ENCODE assay signal across 18 cellular contexts in the genomic region with DNA sequence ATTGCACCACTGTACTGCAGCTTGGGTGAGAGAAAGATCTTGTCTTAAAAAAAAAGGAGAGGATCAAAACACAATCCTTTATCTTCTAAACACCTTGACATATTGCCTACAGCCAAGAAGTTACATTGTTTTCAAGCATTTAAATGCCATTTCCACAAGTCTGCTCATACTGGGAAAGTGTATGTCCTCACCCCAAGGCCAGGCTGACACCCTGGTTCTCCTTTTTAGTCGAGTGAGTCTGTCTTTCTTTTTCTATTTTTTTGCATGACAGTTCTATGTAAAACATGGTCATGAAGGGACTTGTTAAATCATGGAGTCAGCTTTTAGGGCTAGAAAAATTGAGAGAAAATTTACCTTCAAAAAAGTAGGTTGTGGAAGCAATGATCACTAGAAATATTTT.
DNase-seq lines count a peak whose midpoint lies in the region; ATAC-seq and TF ChIP-seq lines count a peak whose summit lies in the region.
"Had no signal": no experiment of that assay in that cellular context is flagged by ENCODE, and none has a peak within 500 bp of the region (broad histone marks: within the 10 kb centered on the region; RNA-seq: fewer than 3 reads in every experiment).

No MANE protein-coding gene starts in this region.

- no peaks in the 10 kb centered on the region for H3K27me3 ChIP-seq in BLaER1 treated with 17β-estradiol and CSF1 and Interleukin-3, amounts not matched to agents 10 nM and 100 nM

- no peak for TF ChIP-seq CTCF in Calu3 (IDR thresholded peaks at IDR 0.05; ENCODE audit: unreplicated experiment)

- ATAC-seq in naive B cell (ENCODE audit: low read depth in 2 of 2) (no peak), sciatic nerve (no peak)
- ATAC-seq: A549, GM23338 had no signal

- H4K20me1 ChIP-seq in BLaER1 treated with 17β-estradiol and CSF1 and Interleukin-3, amounts not matched to agents 10 nM and 100 nM = peaks cover 0 to 16% (median 0%) of the 10 kb centered on the region in 11 experiments; a peak in 6 of 22 replicates

- no peak overlapping the region for H3K4me3 ChIP-seq in BLaER1 treated with 17β-estradiol and CSF1 and Interleukin-3, amounts not matched to agents 10 nM and 100 nM
- H3K4me3 ChIP-seq: A549, GM23338 had no signal

- H3K9me3 ChIP-seq in BLaER1 treated with 17β-estradiol and CSF1 and Interleukin-3, amounts not matched to agents 10 nM and 100 nM (replicated peaks in 1 of 11) = peaks cover 12 to 28% (median 20%) of the 10 kb centered on the region in 11 experiments
- H3K9me3 ChIP-seq: A549, Caco-2 had no signal

- no TSS peak for BruUV-seq in Calu3 (replicated peaks; lab: Mats Ljungman, UMichigan)

- peaks cover 58% of the 10 kb centered on the region for H3K36me3 Mint-ChIP-seq in activated T-cell treated with anti-CD3 and anti-CD28 coated beads, Interleukin-2, amount 50 U/mL, for 24 hours (ENCODE audit: low read depth)
- H3K36me3 Mint-ChIP-seq in naive B cell (peaks cover 8% of the 10 kb centered on the region in 2 donors), Calu3 (ENCODE audit: insufficient read depth, unreplicated experiment) (no peaks in the 10 kb centered on the region)

- no peaks in the 10 kb centered on the region for H3K27me3 Mint-ChIP-seq in activated T-cell treated with anti-CD3 and anti-CD28 coated beads, Interleukin-2, amount 50 U/mL, for 24 hours
- no peaks in the 10 kb centered on the region for H3K27me3 Mint-ChIP-seq in naive B cell
- H3K27me3 Mint-ChIP-seq in Calu3 (ENCODE audit: unreplicated experiment) = peaks cover 52% of the 10 kb centered on the region
- H3K27me3 Mint-ChIP-seq: CD4-positive, alpha-beta T cell had no signal

- H3K36me3 ChIP-seq in BLaER1 treated with 17β-estradiol and CSF1 and Interleukin-3, amounts not matched to agents 10 nM and 100 nM = peaks cover 35 to 89% (median 74%) of the 10 kb centered on the region in 11 experiments

- H3K9ac ChIP-seq in BLaER1 treated with 17β-estradiol and CSF1 and Interleukin-3, amounts not matched to agents 10 nM and 100 nM = no peak overlapping the region

- H3K4me1 Mint-ChIP-seq in activated T-cell treated with anti-CD3 and anti-CD28 coated beads, Interleukin-2, amount 50 U/mL, for 24 hours (ENCODE audit: low read depth) = peaks cover 16% of the 10 kb centered on the region
- peaks cover 3 to 12% (median 10%) of the 10 kb centered on the region in 3 donors for H3K4me1 Mint-ChIP-seq in naive B cell
- no peaks in the 10 kb centered on the region for H3K4me1 Mint-ChIP-seq in Calu3 (ENCODE audit: low read depth, unreplicated experiment)

- CTCF ChIA-PET in Calu3 (lab: Charles Lee) = no interaction called here

- no peak for DNase-seq in activated T-cell treated with anti-CD3 and anti-CD28 coated beads, Interleukin-2, amount 50 U/mL, for 24 hours
- no peak for DNase-seq in activated T-cell treated with anti-CD3 and anti-CD28 coated beads, Interleukin-2, amount 50 U/mL, for 1 hour
- no peak for DNase-seq in naive B cell
- peak; percentile 4 for DNase-seq in sciatic nerve (ENCODE audit: low spot score)
- DNase-seq in NCI-H1694 treated with DMSO at 0.1 percent for 48 hours (lab: John Stamatoyannopoulos, UW) = no peak
- DNase-seq in islet precursor cell = no peak
- DNase-seq in Calu3 = no peak
- DNase-seq: AML-193; Caco-2; CD4-positive, alpha-beta T cell; DMS153; DMS79; GDM1; HCEC 1CT had no signal

- H3K27ac ChIP-seq in BLaER1 treated with 17β-estradiol and CSF1 and Interleukin-3, amounts not matched to agents 10 nM and 100 nM = peak overlapping the region in 3 of 11 experiments; percentile 8 to 51 (median 24); a peak in 2 of 22 replicates
- H3K27ac ChIP-seq: 22Rv1, A549 had no signal

- no peaks in the 10 kb centered on the region for H3K9me3 Mint-ChIP-seq in activated T-cell treated with anti-CD3 and anti-CD28 coated beads, Interleukin-2, amount 50 U/mL, for 24 hours
- H3K9me3 Mint-ChIP-seq in naive B cell (peaks cover 0 to 3% (median 0%) of the 10 kb centered on the region in 7 donors), Calu3 (ENCODE audit: low read depth, unreplicated experiment) (peaks cover 6% of the 10 kb centered on the region)
- H3K9me3 Mint-ChIP-seq: CD4-positive, alpha-beta T cell had no signal

- peaks cover 18 to 30% (median 21%) of the 10 kb centered on the region in 10 experiments for H3K4me1 ChIP-seq in BLaER1 treated with 17β-estradiol and CSF1 and Interleukin-3, amounts not matched to agents 10 nM and 100 nM
- H3K4me1 ChIP-seq: Caco-2 had no signal

- H3K4me2 ChIP-seq in BLaER1 treated with 17β-estradiol and CSF1 and Interleukin-3, amounts not matched to agents 10 nM and 100 nM = peak overlapping the region; percentile 4 to 62 (median 41); a peak in 16 of 22 replicates
- H3K4me2 ChIP-seq: A549, GM23338 had no signal

- peak overlapping the region; percentile 55 for H3K27ac Mint-ChIP-seq in activated T-cell treated with anti-CD3 and anti-CD28 coated beads, Interleukin-2, amount 50 U/mL, for 24 hours
- peak overlapping the region in 4 of 6 donors; percentile 26 to 59 (median 42) for H3K27ac Mint-ChIP-seq in naive B cell
- no peak overlapping the region for H3K27ac Mint-ChIP-seq in Calu3 (ENCODE audit: unreplicated experiment)
- H3K27ac Mint-ChIP-seq: CD4-positive, alpha-beta T cell; GM23338 had no signal

- intact Hi-C loops in sciatic nerve (cut with DNase I) (no loop called here), Calu3 (cut with micrococcal nuclease; ENCODE audit: unreplicated experiment) (no loop called here)

- no peak overlapping the region for H3K4me3 Mint-ChIP-seq in activated T-cell treated with anti-CD3 and anti-CD28 coated beads, Interleukin-2, amount 50 U/mL, for 24 hours
- H3K4me3 Mint-ChIP-seq in naive B cell (no peak overlapping the region), Calu3 (ENCODE audit: low read depth, unreplicated experiment) (no peak overlapping the region)
- H3K4me3 Mint-ChIP-seq: CD4-positive, alpha-beta T cell; GM23338 had no signal
